In the genomic region with DNA sequence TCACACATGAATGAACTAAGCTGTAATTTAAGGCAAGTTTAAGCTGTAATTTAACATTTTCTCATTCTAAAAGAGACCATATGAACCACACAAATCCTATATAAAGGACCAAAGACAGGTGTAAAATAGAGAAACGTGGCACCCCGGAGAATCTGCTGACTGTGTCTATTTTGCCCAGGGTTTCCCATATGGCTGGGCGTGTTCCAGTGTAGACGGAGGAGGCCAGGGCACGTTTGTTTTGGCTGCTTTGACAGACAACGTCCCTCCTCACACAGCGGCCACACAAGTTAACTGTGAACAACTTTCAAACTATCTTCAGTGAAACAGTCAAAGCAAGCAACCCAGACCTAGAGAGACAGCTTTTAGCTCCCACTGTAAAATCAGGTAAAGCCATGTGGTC, we compare ENCODE assay signal across 16 cellular contexts. TPM values are rescaled to one million over a fixed set of nuclear protein-coding genes. Genes with fewer than 3 reads are reported as not detected.
A peak's percentile ranks its signal among the peaks of the same experiment; 100 is the strongest.
DNase-seq lines count a peak whose midpoint lies in the region; ATAC-seq and TF ChIP-seq lines count a peak whose summit lies in the region.
"Had no signal": no experiment of that assay in that cellular context is flagged by ENCODE, and none has a peak within 500 bp of the region (broad histone marks: within the 10 kb centered on the region; RNA-seq: fewer than 3 reads in every experiment).

No MANE protein-coding gene starts in this region.

- H3K4me2 ChIP-seq in hepatocyte = no peak overlapping the region

- H4K20me1 ChIP-seq in hepatocyte (ENCODE audit: insufficient read depth, poor library complexity, severe bottlenecking) = no peaks in the 10 kb centered on the region

- no peak for ATAC-seq in activated naive CD4-positive, alpha-beta T cell treated with anti-CD3 and anti-CD28 coated beads, Interleukin-2, amount 50 U/mL, for 72 hours

- no peak for TF ChIP-seq CTCF in hepatocyte (IDR thresholded peaks at IDR 0.05; ENCODE audit: poor library complexity)
- TF ChIP-seq CTCF in osteocyte (IDR thresholded peaks at IDR 0.05) = no peak

- H3K36me3 Mint-ChIP-seq in activated naive CD4-positive, alpha-beta T cell treated with anti-CD3 and anti-CD28 coated beads, Interleukin-2, amount 50 U/mL, for 72 hours = peaks cover 6 to 29% of the 10 kb centered on the region in 2 donors
- H3K36me3 Mint-ChIP-seq in activated naive CD4-positive, alpha-beta T cell treated with anti-CD3 and anti-CD28 coated beads, Interleukin-2, amount 10 ng/mL, durations not matched to agents 7 days and 5 days = peaks cover 36% of the 10 kb centered on the region
- H3K36me3 Mint-ChIP-seq in activated T-helper 1 cell treated with anti-CD3 and anti-CD28 coated beads, Interleukin-12 subunit alpha, Interleukin-12 subunit beta, Interleukin-2, Interleukin-4 antibody, amounts not matched to agents 30 ng/mL and 10 ng/mL and 1 ng/mL, durations not matched to agents 14 hours and 24 hours and 36 hours (ENCODE audit: low read depth) = peaks cover 28% of the 10 kb centered on the region
- peaks cover 37% of the 10 kb centered on the region for H3K36me3 Mint-ChIP-seq in osteocyte (ENCODE audit: unreplicated experiment)

- H3K79me2 ChIP-seq in hepatocyte = peaks cover 5% of the 10 kb centered on the region

- H3K27me3 Mint-ChIP-seq in activated naive CD4-positive, alpha-beta T cell treated with anti-CD3 and anti-CD28 coated beads, Interleukin-2, amount 10 ng/mL, durations not matched to agents 7 days and 5 days = no peaks in the 10 kb centered on the region
- H3K27me3 Mint-ChIP-seq in activated T-helper 1 cell treated with anti-CD3 and anti-CD28 coated beads, Interleukin-12 subunit alpha, Interleukin-12 subunit beta, Interleukin-2, Interleukin-4 antibody, amounts not matched to agents 30 ng/mL and 10 ng/mL and 1 ng/mL, durations not matched to agents 14 hours and 24 hours and 36 hours (ENCODE audit: insufficient read depth) = no peaks in the 10 kb centered on the region
- no peaks in the 10 kb centered on the region for H3K27me3 Mint-ChIP-seq in osteocyte (ENCODE audit: unreplicated experiment)

- no peaks in the 10 kb centered on the region for H3K9me2 ChIP-seq in hepatocyte (replicated peaks; ENCODE audit: insufficient read depth)

- H3K4me1 ChIP-seq in hepatocyte (ENCODE audit: insufficient read depth) = no peaks in the 10 kb centered on the region
- H3K4me1 ChIP-seq: Peyer's patch, SJSA1 had no signal

- 94% methylated on average over 7 of the region's 7 CpGs for WGBS in hepatocyte (ENCODE audit: low lambda C conversion rate, missing lambda C conversion rate)

- no peaks in the 10 kb centered on the region for H3K9me3 Mint-ChIP-seq in activated naive CD4-positive, alpha-beta T cell treated with anti-CD3 and anti-CD28 coated beads, Interleukin-2, amount 50 U/mL, for 72 hours
- peaks cover 2% of the 10 kb centered on the region for H3K9me3 Mint-ChIP-seq in activated naive CD4-positive, alpha-beta T cell treated with anti-CD3 and anti-CD28 coated beads, Interleukin-2, amount 10 ng/mL, durations not matched to agents 7 days and 5 days
- peaks cover 9% of the 10 kb centered on the region for H3K9me3 Mint-ChIP-seq in activated T-helper 1 cell treated with anti-CD3 and anti-CD28 coated beads, Interleukin-12 subunit alpha, Interleukin-12 subunit beta, Interleukin-2, Interleukin-4 antibody, amounts not matched to agents 30 ng/mL and 10 ng/mL and 1 ng/mL, durations not matched to agents 14 hours and 24 hours and 36 hours
- H3K9me3 Mint-ChIP-seq in osteocyte (ENCODE audit: unreplicated experiment) = peaks cover 4% of the 10 kb centered on the region

- no peak overlapping the region for H3K4me3 ChIP-seq in hepatocyte
- H3K4me3 ChIP-seq: MG63, Peyer's patch, SJSA1 had no signal

- no peak overlapping the region for H3K27ac ChIP-seq in hepatocyte
- H3K27ac ChIP-seq: Peyer's patch, SJSA1 had no signal

- no peaks in the 10 kb centered on the region for H3K9me3 ChIP-seq in hepatocyte (ENCODE audit: low read depth)
- H3K9me3 ChIP-seq: Peyer's patch had no signal

- H3K27ac Mint-ChIP-seq in activated naive CD4-positive, alpha-beta T cell treated with anti-CD3 and anti-CD28 coated beads, Interleukin-2, amount 50 U/mL, for 72 hours = peak overlapping the region; percentile 25 to 47
- no peak overlapping the region for H3K27ac Mint-ChIP-seq in activated naive CD4-positive, alpha-beta T cell treated with anti-CD3 and anti-CD28 coated beads, Interleukin-2, amount 10 ng/mL, durations not matched to agents 7 days and 5 days
- H3K27ac Mint-ChIP-seq in activated T-helper 1 cell treated with anti-CD3 and anti-CD28 coated beads, Interleukin-12 subunit alpha, Interleukin-12 subunit beta, Interleukin-2, Interleukin-4 antibody, amounts not matched to agents 30 ng/mL and 10 ng/mL and 1 ng/mL, durations not matched to agents 14 hours and 24 hours and 36 hours = peak overlapping the region; percentile 29
- no peak overlapping the region for H3K27ac Mint-ChIP-seq in osteocyte (ENCODE audit: unreplicated experiment)

- no peaks in the 10 kb centered on the region for H3K27me3 ChIP-seq in hepatocyte
- H3K27me3 ChIP-seq: MG63, Peyer's patch, SJSA1 had no signal

- H3K4me3 Mint-ChIP-seq in activated naive CD4-positive, alpha-beta T cell treated with anti-CD3 and anti-CD28 coated beads, Interleukin-2, amount 10 ng/mL, durations not matched to agents 7 days and 5 days = no peak overlapping the region
- peak overlapping the region; percentile 37 for H3K4me3 Mint-ChIP-seq in activated T-helper 1 cell treated with anti-CD3 and anti-CD28 coated beads, Interleukin-12 subunit alpha, Interleukin-12 subunit beta, Interleukin-2, Interleukin-4 antibody, amounts not matched to agents 30 ng/mL and 10 ng/mL and 1 ng/mL, durations not matched to agents 14 hours and 24 hours and 36 hours
- H3K4me3 Mint-ChIP-seq in osteocyte (ENCODE audit: unreplicated experiment) = no peak overlapping the region

- H2AFZ ChIP-seq in hepatocyte = no peak overlapping the region

- peaks cover 35% of the 10 kb centered on the region for H3K4me1 Mint-ChIP-seq in activated naive CD4-positive, alpha-beta T cell treated with anti-CD3 and anti-CD28 coated beads, Interleukin-2, amount 10 ng/mL, durations not matched to agents 7 days and 5 days
- peaks cover 21% of the 10 kb centered on the region for H3K4me1 Mint-ChIP-seq in activated T-helper 1 cell treated with anti-CD3 and anti-CD28 coated beads, Interleukin-12 subunit alpha, Interleukin-12 subunit beta, Interleukin-2, Interleukin-4 antibody, amounts not matched to agents 30 ng/mL and 10 ng/mL and 1 ng/mL, durations not matched to agents 14 hours and 24 hours and 36 hours (ENCODE audit: low read depth)
- peaks cover 3% of the 10 kb centered on the region for H3K4me1 Mint-ChIP-seq in osteocyte (ENCODE audit: unreplicated experiment)

- CTCF ChIA-PET in activated naive CD4-positive, alpha-beta T cell treated with anti-CD3 and anti-CD28 coated beads, Interleukin-2, amount 10 ng/mL, durations not matched to agents 7 days and 5 days (lab: Charles Lee) = no interaction called here

- no peaks in the 10 kb centered on the region for H3K36me3 ChIP-seq in hepatocyte (replicated peaks; ENCODE audit: insufficient read depth, low read depth)

- no peak for DNase-seq in activated naive CD4-positive, alpha-beta T cell treated with anti-CD3 and anti-CD28 coated beads, Interleukin-2, amount 50 U/mL, for 72 hours (ENCODE audit: low spot score in 2 of 2)
- no peak for DNase-seq in activated naive CD4-positive, alpha-beta T cell treated with anti-CD3 and anti-CD28 coated beads, Interleukin-2, amount 10 ng/mL, durations not matched to agents 7 days and 5 days
- no peak for DNase-seq in activated T-helper 1 cell treated with anti-CD3 and anti-CD28 coated beads, Interleukin-12 subunit alpha, Interleukin-12 subunit beta, Interleukin-2, Interleukin-4 antibody, amounts not matched to agents 30 ng/mL and 10 ng/mL and 1 ng/mL, durations not matched to agents 14 hours and 24 hours and 36 hours (ENCODE audit: low spot score)
- DNase-seq in hepatocyte (ENCODE audit: low spot score) (peak; percentile 3), osteocyte (ENCODE audit: extremely low spot score, unreplicated experiment) (peak; percentile 65), activated gamma-delta T cell treated with Interleukin-2 at 50 U/mL for 16 hours (no peak), AG08396 (ENCODE audit: low spot score) (no peak)
- DNase-seq: C1 segment of cervical spinal cord, MG63, NCI-H1092, NCI-H1436 treated with DMSO at 0.1 percent for 48 hours, NCI-H2029, NCI-H446, NCI-H69, Peyer's patch had no signal

- intact Hi-C loops in activated T-helper 1 cell treated with anti-CD3 and anti-CD28 coated beads, Interleukin-12 subunit alpha, Interleukin-12 subunit beta, Interleukin-2, Interleukin-4 antibody, amounts not matched to agents 30 ng/mL and 10 ng/mL and 1 ng/mL, durations not matched to agents 14 hours and 24 hours and 36 hours (cut with micrococcal nuclease) = no loop called here

RNA-seq across cellular contexts. Expression of a gene that starts 40.9 kb away (rescaled TPM):
- 10 to 100 TPM; 15.6 to 40.0 TPM for total RNA-seq in activated naive CD4-positive, alpha-beta T cell treated with anti-CD3 and anti-CD28 coated beads, Interleukin-2, amount 50 U/mL, for 72 hours
- 49.2 and 54.6 TPM in 2 replicates for total RNA-seq in activated T-helper 1 cell treated with anti-CD3 and anti-CD28 coated beads, Interleukin-12 subunit alpha, Interleukin-12 subunit beta, Interleukin-2, Interleukin-4 antibody, amounts not matched to agents 30 ng/mL and 10 ng/mL and 1 ng/mL, durations not matched to agents 14 hours and 24 hours and 36 hours
- total RNA-seq in hepatocyte (23.4 and 31.1 TPM in 2 replicates), osteocyte (35.1 and 38.6 TPM in 2 replicates)
- polyA plus RNA-seq in hepatocyte = 36.5 and 36.9 TPM in 2 replicates

RNA-seq across cellular contexts. Expression of a gene that starts 53.9 kb away (rescaled TPM):
- 10 to 100 TPM in 1 of 2 donors, 1 to 10 TPM in 1; 5.9 to 21.6 TPM for total RNA-seq in activated naive CD4-positive, alpha-beta T cell treated with anti-CD3 and anti-CD28 coated beads, Interleukin-2, amount 50 U/mL, for 72 hours
- 9.0 and 10.0 TPM in 2 replicates for total RNA-seq in activated T-helper 1 cell treated with anti-CD3 and anti-CD28 coated beads, Interleukin-12 subunit alpha, Interleukin-12 subunit beta, Interleukin-2, Interleukin-4 antibody, amounts not matched to agents 30 ng/mL and 10 ng/mL and 1 ng/mL, durations not matched to agents 14 hours and 24 hours and 36 hours
- total RNA-seq in hepatocyte (55.2 and 58.7 TPM in 2 replicates), osteocyte (1.6 and 2.0 TPM in 2 replicates)
- 81.9 and 82.0 TPM in 2 replicates for polyA plus RNA-seq in hepatocyte

Comparison
In these comparisons a context has a peak if more than half of its experiments do, and no peak if none do; other contexts are left out.
1. H3K27ac Mint-ChIP-seq: peak in activated naive CD4-positive, alpha-beta T cell treated with anti-CD3 and anti-CD28 coated beads, Interleukin-2, amount 50 U/mL, for 72 hours (2 of 2) and activated T-helper 1 cell treated with anti-CD3 and anti-CD28 coated beads, Interleukin-12 subunit alpha, Interleukin-12 subunit beta, Interleukin-2, Interleukin-4 antibody, amounts not matched to agents 30 ng/mL and 10 ng/mL and 1 ng/mL, durations not matched to agents 14 hours and 24 hours and 36 hours (single experiment); none in activated naive CD4-positive, alpha-beta T cell treated with anti-CD3 and anti-CD28 coated beads, Interleukin-2, amount 10 ng/mL, durations not matched to agents 7 days and 5 days (single experiment) and osteocyte (single experiment).
2. DNase-seq: peak in hepatocyte (single experiment) and osteocyte (single experiment); none in activated naive CD4-positive, alpha-beta T cell treated with anti-CD3 and anti-CD28 coated beads, Interleukin-2, amount 50 U/mL, for 72 hours (0 of 2), activated naive CD4-positive, alpha-beta T cell treated with anti-CD3 and anti-CD28 coated beads, Interleukin-2, amount 10 ng/mL, durations not matched to agents 7 days and 5 days (single experiment), activated T-helper 1 cell treated with anti-CD3 and anti-CD28 coated beads, Interleukin-12 subunit alpha, Interleukin-12 subunit beta, Interleukin-2, Interleukin-4 antibody, amounts not matched to agents 30 ng/mL and 10 ng/mL and 1 ng/mL, durations not matched to agents 14 hours and 24 hours and 36 hours (single experiment), activated gamma-delta T cell treated with Interleukin-2 at 50 U/mL for 16 hours (single experiment) and AG08396 (single experiment).